In genomic region chr3:190513409-190514162, GRCh38 we compare ENCODE assay signal across 8 cellular contexts. TPM values are rescaled to one million over a fixed set of nuclear protein-coding genes. Genes with fewer than 3 reads are reported as not detected.
DNase-seq lines count a peak whose midpoint lies in the region; ATAC-seq, FAIRE-seq and TF ChIP-seq lines count a peak whose summit lies in the region.

Gene IL1RAP (plus strand): TSS chr3:190514085. CDS start chr3:190564290, 50,205 bp downstream.

- FAIRE-seq in A549 (lab: Jason Lieb, UNC) (no peak), bronchial epithelial cell (lab: Jason Lieb, UNC) (peak; percentile 98)

- intact Hi-C loops in spleen (cut with DNase I; ENCODE audit: low total_unique reads): no loop called here

- H3K27ac ChIP-seq in A549 (peak within 1 kb of the TSS; percentile 77 to 88), spleen (peak within 1 kb of the TSS; percentile 59 to 94 (median 90))

- WGBS in A549 (ENCODE audit: missing lambda C conversion rate): 0% methylated on average over 3 of the region's 64 CpGs
- WGBS in spleen, 5 donors: 0 to 1% (median 0%) methylated on average over 40 to 64 of the region's 64 CpGs

- TF ChIP-seq POLR2A in A549 (IDR thresholded peaks at IDR 0.05; ENCODE audit: low read length) (peak; percentile 69), spleen (IDR thresholded peaks at IDR 0.05) (peak in 2 of 3 donors; percentile 18 to 66)

- CTCF ChIA-PET in A549 (lab: Yijun Ruan, JAX): interaction anchor here (0.6 to 1.8 kb wide), 21 partner anchors 9 to 669 kb away, joined by 3 to 11 read pairs (median 3); partner anchors contain the start of gene CLDN1

- H3K4me1 ChIP-seq in A549 (peaks cover 39% of the 10 kb centered on the region), spleen (peaks cover 0 to 50% (median 26%) of the 10 kb centered on the region in 6 donors)

- H3K36me3 ChIP-seq in bronchial epithelial cell (ENCODE audit: control insufficient read depth, insufficient read depth, low read length) (peaks cover 2% of the 10 kb centered on the region), spleen (peaks cover 0 to 3% (median 0%) of the 10 kb centered on the region in 6 donors)

- TF ChIP-seq CTCF in A549 (IDR thresholded peaks at IDR 0.05) (peak; percentile 52), WI38 (IDR thresholded peaks at IDR 0.05; ENCODE audit: low read depth, low read length) (peak; percentile 37; the same call in 1 of the 2 replicates), bronchial epithelial cell (IDR thresholded peaks at IDR 0.05; ENCODE audit: insufficient read depth, low read length, severe bottlenecking) (peak; percentile 54), spleen (IDR thresholded peaks at IDR 0.05 in 8 of 11, conservative IDR thresholded peaks at IDR 0.05 in 3 of 11) (peak in 10 of 11 experiments; percentile 20 to 95 (median 92))

- DNase-seq in A549 (ENCODE audit: low read depth in 1 of 2, low spot score in 1 of 2) (peak; percentile 81 to 89), NCI-H2171 (lab: John Stamatoyannopoulos, UW) (peak; percentile 81), bronchial epithelial cell (ENCODE audit: low read depth) (peak; percentile 96), inferior parietal cortex (ENCODE audit: extremely low spot score) (peak; percentile 78), spleen (peak; percentile 99)

- POLR2A ChIA-PET in A549 (lab: Yijun Ruan, JAX): interaction anchor here (0.6 to 2.6 kb wide), 11 partner anchors 8 to 192 kb away, joined by 3 to 31 read pairs (median 5); partner anchors contain the start of gene CLDN1

- H3K9me3 ChIP-seq in A549: no peaks in the 10 kb centered on the region
- no peaks in the 10 kb centered on the region for H3K9me3 ChIP-seq in spleen

- H3K4me2 ChIP-seq in A549: peak within 1 kb of the TSS; percentile 86

- ATAC-seq in A549: peak; percentile 93 to 97
- ATAC-seq in GM18519 (IDR thresholded peaks at IDR 0.05; ENCODE audit: low FRiP score, unreplicated experiment): peak; percentile 98
- ATAC-seq in HG03064 (IDR thresholded peaks at IDR 0.05; ENCODE audit: low read depth, unreplicated experiment): peak; percentile 100

- no peak for TF ChIP-seq EP300 in A549 (IDR thresholded peaks at IDR 0.05)

- TF ChIP-seq RAD21 in A549 (conservative IDR thresholded peaks at IDR 0.05 in 1 of 2, IDR thresholded peaks at IDR 0.05 in 1 of 2): peak; percentile 6 to 60; a peak in 4 of 5 replicates

- H3K4me3 ChIP-seq in A549 (peak within 1 kb of the TSS; percentile 85), WI38 (ENCODE audit: low read depth, low read length) (peak within 1 kb of the TSS; percentile 91), bronchial epithelial cell (ENCODE audit: low read depth, low read length) (peak within 1 kb of the TSS; percentile 89), spleen (peak within 1 kb of the TSS; percentile 71 to 95 (median 82))

- H3K27me3 ChIP-seq in bronchial epithelial cell (ENCODE audit: control insufficient read depth, insufficient read depth, low read length): no peaks in the 10 kb centered on the region
- peaks cover 0 to 2% (median 0%) of the 10 kb centered on the region in 7 donors for H3K27me3 ChIP-seq in spleen (replicated peaks in 1 of 7)

TF ChIP-seq in A549, 52 proteins besides CTCF, POLR2A, EP300 and RAD21 (continues in another document):
- no peak for TF ChIP-seq POLR2AphosphoS2 (conservative IDR thresholded peaks at IDR 0.05; ENCODE audit: low read length)
- TF ChIP-seq ATOH8 (CRISPR knock-in tag; IDR thresholded peaks at IDR 0.05; ENCODE audit: low read depth): no peak
- no peak for TF ChIP-seq MAZ (IDR thresholded peaks at IDR 0.05; ENCODE audit: borderline replicate concordance, low read depth, low read length)
- no peak for TF ChIP-seq MYC (IDR thresholded peaks at IDR 0.05; ENCODE audit: borderline replicate concordance, low read length)
- TF ChIP-seq HOXB13 (CRISPR knock-in tag; IDR thresholded peaks at IDR 0.05; ENCODE audit: low read depth): no peak
- TF ChIP-seq MAFK (IDR thresholded peaks at IDR 0.05; ENCODE audit: partially characterized antibody): no peak
- no peak for TF ChIP-seq ZSCAN20 (CRISPR knock-in tag; IDR thresholded peaks at IDR 0.05)
- TF ChIP-seq KDM5A (IDR thresholded peaks at IDR 0.05): no peak
- TF ChIP-seq HEYL (CRISPR knock-in tag; IDR thresholded peaks at IDR 0.05): no peak
- TF ChIP-seq RARB (CRISPR knock-in tag; IDR thresholded peaks at IDR 0.05): no peak
- no peak for TF ChIP-seq PBX3 (IDR thresholded peaks at IDR 0.05)
- TF ChIP-seq HMGXB4 (CRISPR knock-in tag; IDR thresholded peaks at IDR 0.05; ENCODE audit: borderline replicate concordance): no peak
- TF ChIP-seq CBX8 (IDR thresholded peaks at IDR 0.05): no peak
- TF ChIP-seq JUN (IDR thresholded peaks at IDR 0.05): peak; percentile 49 to 58; a peak in 2 of 5 replicates
- no peak for TF ChIP-seq CHD2 (IDR thresholded peaks at IDR 0.05; ENCODE audit: low read length, partially characterized antibody)
- no peak for TF ChIP-seq FOSB (CRISPR knock-in tag; IDR thresholded peaks at IDR 0.05)
- TF ChIP-seq MAX (IDR thresholded peaks at IDR 0.05): peak; percentile 77
- peak; percentile 6; the same call in 1 of the 2 replicates for TF ChIP-seq E2F6 (IDR thresholded peaks at IDR 0.05; ENCODE audit: borderline replicate concordance, low read depth)
- no peak for TF ChIP-seq JUNB (IDR thresholded peaks at IDR 0.05)
- no peak for TF ChIP-seq KDM1A (IDR thresholded peaks at IDR 0.05; ENCODE audit: low read depth)
- no peak for TF ChIP-seq EHF (CRISPR knock-in tag; IDR thresholded peaks at IDR 0.05)
- no peak for TF ChIP-seq EHMT2 (IDR thresholded peaks at IDR 0.05; ENCODE audit: low read depth)
- peak; percentile 63 for TF ChIP-seq SMC3 (IDR thresholded peaks at IDR 0.05)
- TF ChIP-seq RCOR1 (IDR thresholded peaks at IDR 0.05; ENCODE audit: low read depth, low read length): no peak
- no peak for TF ChIP-seq HOXB5 (CRISPR knock-in tag; IDR thresholded peaks at IDR 0.05)
- no peak for TF ChIP-seq ZFP36 (IDR thresholded peaks at IDR 0.05; ENCODE audit: borderline replicate concordance, partially characterized antibody)
- no peak for TF ChIP-seq HES2 (IDR thresholded peaks at IDR 0.05)
- TF ChIP-seq TP53 (CRISPR knock-in tag; IDR thresholded peaks at IDR 0.05): no peak
- no peak for TF ChIP-seq NR3C1 (IDR thresholded peaks at IDR 0.05)
- no peak for TF ChIP-seq HOXA7 (CRISPR knock-in tag; IDR thresholded peaks at IDR 0.05)

RNA-seq across cellular contexts. Expression of gene IL1RAP, which starts in this region (rescaled TPM):
- polyA plus RNA-seq in A549 (2011; rRNA removed): 18.3 and 18.5 TPM in 2 replicates
- polyA plus RNA-seq in A549 (2012; cell fraction: cytosol; rRNA removed): 4.2 and 5.0 TPM in 2 replicates
- 2.3 and 6.2 TPM in 2 replicates for polyA plus RNA-seq in A549 (2012; cell fraction: nucleus; rRNA removed)
- 3.9 to 4.6 TPM (median 4.6 TPM) in 3 replicates for polyA plus RNA-seq in A549 (2017; fragmentation: RNase III; extraction: RNeasy Plus Mini Kit Qiagen cat#74134 plus additional on column Dnase treatment)
- polyA minus RNA-seq in A549 (2011; rRNA and poly(A)+ RNA removed): 38.7 and 39.1 TPM in 2 replicates
- 35.3 and 43.4 TPM in 2 replicates for total RNA-seq in bronchial epithelial cell
- total RNA-seq in spleen: 10 to 100 TPM; 22.6 to 47.4 (median 28.1) TPM
- 1 to 10 TPM; 1.1 to 1.6 (median 1.5) TPM for polyA plus RNA-seq in spleen

Comparison
In these comparisons a context has a peak if more than half of its experiments do, and no peak if none do; other contexts are left out.
1. Peak in every context shown above with its lines: DNase-seq, ATAC-seq, H3K4me3 ChIP-seq and H3K27ac ChIP-seq.
2. CTCF ChIP-seq: peak in every context shown above with its lines; median percentile 92 in spleen; 54 in bronchial epithelial cell; 52 in A549; 37 in WI38.